Comparison of ENCODE assay signal across 25 cellular contexts in the genomic region with DNA sequence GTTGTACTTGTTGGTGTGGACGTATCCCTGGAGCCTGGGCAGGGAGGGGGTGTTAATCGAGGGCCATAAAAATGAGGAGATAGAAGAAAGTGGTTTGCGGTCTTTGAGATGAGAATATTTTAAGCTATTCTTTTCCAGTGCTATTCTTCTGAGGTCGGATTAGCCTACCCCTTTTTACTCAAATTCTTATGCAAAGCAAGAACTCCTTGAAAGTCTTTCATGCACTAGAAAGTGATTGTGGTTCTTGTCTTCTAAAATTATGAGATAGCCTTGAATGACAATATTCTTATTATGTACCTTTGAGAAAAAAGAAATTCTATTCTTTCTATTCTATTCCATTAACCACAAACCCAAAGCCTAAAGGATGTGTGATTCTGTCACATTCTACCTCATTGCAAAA.
"Had no signal": no experiment of that assay in that cellular context is flagged by ENCODE, and none has a peak within 500 bp of the region (broad histone marks: within the 10 kb centered on the region; RNA-seq: fewer than 3 reads in every experiment).

No MANE protein-coding gene starts in this region.

- H3K9me3 Mint-ChIP-seq: dendritic cell treated with granulocyte-macrophage colony-stimulating factor and Interleukin-4, amounts not matched to agents 40 ng/mL and 50 ng/mL, for 4 days; endodermal cell had no signal

- H3K9me3 ChIP-seq: colonic mucosa, esophagus muscularis mucosa, esophagus squamous epithelium, gastrocnemius medialis, gastroesophageal sphincter, heart left ventricle, heart right ventricle had no signal

- H3K36me3 ChIP-seq: colonic mucosa, esophagus muscularis mucosa, esophagus squamous epithelium, gastrocnemius medialis, gastroesophageal sphincter, heart left ventricle, heart right ventricle had no signal

- H3K27me3 Mint-ChIP-seq: dendritic cell treated with granulocyte-macrophage colony-stimulating factor and Interleukin-4, amounts not matched to agents 40 ng/mL and 50 ng/mL, for 4 days; effector memory CD8-positive, alpha-beta T cell had no signal

- H3K27me3 ChIP-seq: colonic mucosa, dorsolateral prefrontal cortex, esophagus muscularis mucosa, esophagus squamous epithelium, foreskin keratinocyte, gastrocnemius medialis, gastroesophageal sphincter, heart left ventricle, heart right ventricle had no signal

- H3K4me1 Mint-ChIP-seq: endodermal cell had no signal

- DNase-seq: colonic mucosa; cortex of kidney; dermis blood vessel endothelial cell; dorsolateral prefrontal cortex; effector CD4-positive, alpha-beta T cell; effector CD8-positive, alpha-beta T cell; effector memory CD4-positive, alpha-beta T cell; effector memory CD8-positive, alpha-beta T cell; erythroblast; esophagus squamous epithelium; foreskin fibroblast; foreskin keratinocyte; foreskin melanocyte; gastrocnemius medialis; glutamatergic neuron; head of caudate nucleus; heart left ventricle; heart right ventricle had no signal

- H3K27ac ChIP-seq: colonic mucosa, coronary artery, dorsolateral prefrontal cortex, epithelial cell of prostate, esophagus muscularis mucosa, esophagus squamous epithelium, foreskin keratinocyte, gastrocnemius medialis, gastroesophageal sphincter, heart left ventricle, heart right ventricle had no signal

- H3K4me1 ChIP-seq: colonic mucosa, esophagus muscularis mucosa, esophagus squamous epithelium, foreskin keratinocyte, gastrocnemius medialis, gastroesophageal sphincter, heart left ventricle, heart right ventricle had no signal

- H3K4me3 Mint-ChIP-seq: dendritic cell treated with granulocyte-macrophage colony-stimulating factor and Interleukin-4, amounts not matched to agents 40 ng/mL and 50 ng/mL, for 4 days; effector memory CD8-positive, alpha-beta T cell; endodermal cell had no signal

- ATAC-seq: effector memory CD8-positive, alpha-beta T cell; esophagus mucosa; foreskin keratinocyte; gastrocnemius medialis; gastroesophageal sphincter; heart left ventricle; heart right ventricle had no signal

- H3K4me3 ChIP-seq: colonic mucosa, coronary artery, dorsolateral prefrontal cortex, esophagus muscularis mucosa, esophagus squamous epithelium, gastrocnemius medialis, gastroesophageal sphincter, heart left ventricle, heart right ventricle had no signal

- H3K27ac Mint-ChIP-seq: dendritic cell treated with granulocyte-macrophage colony-stimulating factor and Interleukin-4, amounts not matched to agents 40 ng/mL and 50 ng/mL, for 4 days; effector memory CD8-positive, alpha-beta T cell; endodermal cell had no signal
